Comparison of ENCODE assay signal across 19 cellular contexts in the genomic region with DNA sequence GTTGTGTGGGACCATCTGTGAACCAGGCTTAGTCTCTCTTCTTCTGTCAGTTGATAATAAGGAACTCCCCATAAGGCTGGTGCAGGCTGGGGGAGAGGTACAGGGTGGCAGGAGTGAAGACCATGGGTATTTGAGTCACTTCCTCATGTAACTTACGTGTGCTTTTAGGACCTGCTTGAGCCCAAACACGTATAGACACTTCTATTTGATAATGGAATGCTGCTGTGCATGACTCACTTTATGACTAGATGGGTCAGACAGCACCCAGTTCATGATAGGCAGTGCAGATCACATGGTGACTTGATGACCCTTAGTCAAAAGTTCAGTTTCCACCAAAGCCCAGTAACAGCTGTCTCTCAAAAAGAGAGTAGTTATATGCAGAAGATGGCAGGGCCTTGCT.
"Had no signal": no experiment of that assay in that cellular context is flagged by ENCODE, and none has a peak within 500 bp of the region (broad histone marks: within the 10 kb centered on the region; RNA-seq: fewer than 3 reads in every experiment).

No MANE protein-coding gene starts in this region.

- H3K27me3 Mint-ChIP-seq: effector memory CD8-positive, alpha-beta T cell; naive thymus-derived CD8-positive, alpha-beta T cell; stimulated activated memory B cell treated with anti-CD40 and anti-IgM and Interleukin-4, amounts not matched to agents 10 μg/mL and 1 μg/mL and 100 μg/mL, for 72 hours; stimulated activated naive CD8-positive, alpha-beta T cell treated with anti-CD3 and anti-CD28 coated beads, Interleukin-15, Interleukin-2, amounts not matched to agents 100 ng/mL and 50 ng/mL, for 24 hours had no signal

- H3K9me3 Mint-ChIP-seq: neural crest cell; stimulated activated memory B cell treated with anti-CD40 and anti-IgM and Interleukin-4, amounts not matched to agents 10 μg/mL and 1 μg/mL and 100 μg/mL, for 72 hours had no signal

- H3K4me3 Mint-ChIP-seq: effector memory CD8-positive, alpha-beta T cell; naive thymus-derived CD8-positive, alpha-beta T cell; neural crest cell; stimulated activated memory B cell treated with anti-CD40 and anti-IgM and Interleukin-4, amounts not matched to agents 10 μg/mL and 1 μg/mL and 100 μg/mL, for 72 hours; stimulated activated naive CD8-positive, alpha-beta T cell treated with anti-CD3 and anti-CD28 coated beads, Interleukin-15, Interleukin-2, amounts not matched to agents 100 ng/mL and 50 ng/mL, for 24 hours had no signal

- H3K4me3 ChIP-seq: mucosa of descending colon, spleen, tibial artery, upper lobe of left lung, uterus had no signal

- H3K27ac Mint-ChIP-seq: effector memory CD8-positive, alpha-beta T cell; naive thymus-derived CD8-positive, alpha-beta T cell; stimulated activated memory B cell treated with anti-CD40 and anti-IgM and Interleukin-4, amounts not matched to agents 10 μg/mL and 1 μg/mL and 100 μg/mL, for 72 hours; stimulated activated naive CD8-positive, alpha-beta T cell treated with anti-CD3 and anti-CD28 coated beads, Interleukin-15, Interleukin-2, amounts not matched to agents 100 ng/mL and 50 ng/mL, for 24 hours had no signal

- H3K36me3 Mint-ChIP-seq: naive thymus-derived CD8-positive, alpha-beta T cell; stimulated activated memory B cell treated with anti-CD40 and anti-IgM and Interleukin-4, amounts not matched to agents 10 μg/mL and 1 μg/mL and 100 μg/mL, for 72 hours had no signal

- DNase-seq: effector memory CD8-positive, alpha-beta T cell; erythroblast; foreskin melanocyte; head of caudate nucleus; hippocampal formation; mucosa of descending colon; naive thymus-derived CD8-positive, alpha-beta T cell; stimulated activated CD4-positive, alpha-beta T cell treated with anti-CD3 and anti-CD28 coated beads, Interleukin-15, amount 100 ng/mL, for 24 hours; stimulated activated CD4-positive, alpha-beta T cell treated with anti-CD3 and anti-CD28 coated beads, Interleukin-1b, Interleukin-23, amount 100 ng/mL, for 48 hours; stimulated activated CD4-positive, alpha-beta T cell treated with anti-CD3 and anti-CD28 coated beads, Interleukin-4, amount 100 ng/mL, for 24 hours; tibial artery; upper lobe of left lung; uterus had no signal

- ATAC-seq: effector memory CD8-positive, alpha-beta T cell; left lobe of liver; mucosa of descending colon; naive thymus-derived CD8-positive, alpha-beta T cell; sciatic nerve; stimulated activated memory B cell treated with anti-CD40 and anti-IgM and Interleukin-4, amounts not matched to agents 10 μg/mL and 1 μg/mL and 100 μg/mL, for 72 hours had no signal

- H3K27ac ChIP-seq: spleen, tibial artery, upper lobe of left lung, uterus had no signal

- H3K4me1 Mint-ChIP-seq: naive thymus-derived CD8-positive, alpha-beta T cell; neural crest cell; stimulated activated memory B cell treated with anti-CD40 and anti-IgM and Interleukin-4, amounts not matched to agents 10 μg/mL and 1 μg/mL and 100 μg/mL, for 72 hours had no signal
